ENCODE assay signal across 18 cellular contexts in genomic region chr13:72151241-72151640, GRCh38.
DNase-seq lines count a peak whose midpoint lies in the region; TF ChIP-seq lines count a peak whose summit lies in the region.
"Had no signal": no experiment of that assay in that cellular context is flagged by ENCODE, and none has a peak within 500 bp of the region (broad histone marks: within the 10 kb centered on the region; RNA-seq: fewer than 3 reads in every experiment).

No MANE protein-coding gene starts in this region.

- WGBS in mammary epithelial cell (ENCODE audit: low coverage, missing lambda C conversion rate), result 2% methylated on average over 2 of the region's 2 CpGs

- H4K20me1 ChIP-seq in mammary epithelial cell (ENCODE audit: insufficient read depth, low read length), result no peaks in the 10 kb centered on the region

- peak overlapping the region; percentile 64 for H2AFZ ChIP-seq in mammary epithelial cell (ENCODE audit: low read depth, low read length)

- in situ Hi-C loops in mammary epithelial cell (cut with MboI; ENCODE audit: low sequenced_read_pairs in 2 of 2), result no loop called here

- dilution Hi-C loops in mammary epithelial cell (cut with HindIII; ENCODE audit: low sequenced_read_pairs), result no loop called here

- H3K9ac ChIP-seq in mammary epithelial cell (ENCODE audit: insufficient read depth, low read length), result no peak overlapping the region

- H3K27ac ChIP-seq in mammary epithelial cell (ENCODE audit: insufficient read depth, low read depth, low read length), result no peak overlapping the region
- H3K27ac ChIP-seq: upper lobe of left lung had no signal

- H3K4me3 ChIP-seq in AG04449 (ENCODE audit: low read depth, low read length) (no peak overlapping the region), mammary epithelial cell (replicated peaks in 1 of 3; ENCODE audit: insufficient read depth in 1 of 3, low read depth in 2 of 3, low read length in 3 of 3) (no peak overlapping the region)
- H3K4me3 ChIP-seq: upper lobe of left lung had no signal

- H3K4me1 ChIP-seq in mammary epithelial cell (ENCODE audit: insufficient read depth, low read length), result peaks cover 10% of the 10 kb centered on the region
- H3K4me1 ChIP-seq: upper lobe of left lung had no signal

- intact Hi-C loops in mammary epithelial cell (cut with micrococcal nuclease), result no loop called here

- POLR2A ChIA-PET in AG04449 (lab: Yijun Ruan, JAX) (no interaction called here), GM10248 (lab: Yijun Ruan, JAX) (no interaction called here)

- no peaks in the 10 kb centered on the region for H3K9me3 ChIP-seq in mammary epithelial cell (replicated peaks; ENCODE audit: insufficient read depth, low read length)
- H3K9me3 ChIP-seq: upper lobe of left lung had no signal

- BruUV-seq in mammary epithelial cell (replicated peaks; lab: Mats Ljungman, UMichigan), result no TSS peak

- H3K4me2 ChIP-seq in mammary epithelial cell (ENCODE audit: insufficient read depth, low read depth, low read length), result peak overlapping the region; percentile 46

- DNase-seq in AG04449 (ENCODE audit: low read depth, low spot score) (peak; percentile 65), LHCN-M2 (ENCODE audit: low read depth) (peak; percentile 53), mammary epithelial cell (peak; percentile 51), iris pigment epithelial cell (ENCODE audit: low read depth) (peak; percentile 84), GDM1 (lab: John Stamatoyannopoulos, UW) (no peak), GM10248 (ENCODE audit: extremely low spot score) (no peak)
- DNase-seq in activated CD4-positive, alpha-beta T cell treated with anti-CD3 and anti-CD28 coated beads, Interleukin-2, amount 50 U/mL, for 4 hours, result no peak
- DNase-seq in activated CD4-positive, alpha-beta T cell treated with anti-CD3 and anti-CD28 coated beads for 4 hours, result no peak
- DNase-seq: activated CD4-positive, alpha-beta T cell treated with anti-CD3 and anti-CD28 coated beads, Interleukin-2, amount 10 ng/mL, durations not matched to agents 7 days and 5 days; activated T-cell treated with anti-CD3 and anti-CD28 coated beads, Interleukin-2, amount 50 U/mL, for 1 hour; central memory CD4-positive, alpha-beta T cell; effector memory CD8-positive, alpha-beta T cell; GF-D8; H9; NCI-H510A treated with DMSO at 0.1 percent for 48 hours; stimulated activated CD4-positive, alpha-beta T cell treated with anti-CD3 and anti-CD28 coated beads, Interleukin-15, amount 100 ng/mL, for 24 hours; stimulated activated naive CD8-positive, alpha-beta T cell treated with anti-CD3 and anti-CD28 coated beads, Interleukin-15, Interleukin-2, amounts not matched to agents 100 U/mL and 50 U/mL, for 24 hours; upper lobe of left lung had no signal

- H3K27me3 ChIP-seq in mammary epithelial cell (ENCODE audit: insufficient read depth, low read length), result no peaks in the 10 kb centered on the region
- H3K27me3 ChIP-seq: upper lobe of left lung had no signal

- CTCF ChIA-PET in AG04449 (lab: Yijun Ruan, JAX) (no interaction called here), mammary epithelial cell (lab: Charles Lee; ENCODE audit: low non-redundant PET) (no interaction called here), GM10248 (lab: Yijun Ruan, JAX) (interaction anchor here (1.4 kb wide), 1 partner anchor 11 kb away, joined by 3 read pairs; no protein-coding TSS in a partner anchor)

- TF ChIP-seq CTCF in AG04449 (IDR thresholded peaks at IDR 0.05; ENCODE audit: insufficient read depth, low read length, missing control alignments) (no peak), mammary epithelial cell (conservative IDR thresholded peaks at IDR 0.05 in 1 of 2, IDR thresholded peaks at IDR 0.05 in 1 of 2; ENCODE audit: extremely low read depth in 1 of 2, insufficient read depth in 1 of 2, low read depth in 1 of 2, low read length in 2 of 2) (no peak), GM10248 (IDR thresholded peaks at IDR 0.05; ENCODE audit: control extremely low read depth, extremely low read depth, low read depth, missing control alignments) (no peak)

- H3K79me2 ChIP-seq in mammary epithelial cell (ENCODE audit: insufficient read depth, low read length), result no peaks in the 10 kb centered on the region

- H3K36me3 ChIP-seq in mammary epithelial cell (ENCODE audit: insufficient read depth, low read length), result no peaks in the 10 kb centered on the region
- H3K36me3 ChIP-seq: upper lobe of left lung had no signal

Comparison
In these comparisons a context has a peak if more than half of its experiments do, and no peak if none do; other contexts are left out.
1. DNase-seq: peak in AG04449 (single experiment), LHCN-M2 (single experiment), mammary epithelial cell (single experiment) and iris pigment epithelial cell (single experiment); none in GDM1 (single experiment), activated CD4-positive, alpha-beta T cell treated with anti-CD3 and anti-CD28 coated beads, Interleukin-2, amount 50 U/mL, for 4 hours (0 of 2), GM10248 (single experiment) and activated CD4-positive, alpha-beta T cell treated with anti-CD3 and anti-CD28 coated beads for 4 hours (0 of 2).